ENCODE assay signal across 8 cellular contexts in the genomic region with DNA sequence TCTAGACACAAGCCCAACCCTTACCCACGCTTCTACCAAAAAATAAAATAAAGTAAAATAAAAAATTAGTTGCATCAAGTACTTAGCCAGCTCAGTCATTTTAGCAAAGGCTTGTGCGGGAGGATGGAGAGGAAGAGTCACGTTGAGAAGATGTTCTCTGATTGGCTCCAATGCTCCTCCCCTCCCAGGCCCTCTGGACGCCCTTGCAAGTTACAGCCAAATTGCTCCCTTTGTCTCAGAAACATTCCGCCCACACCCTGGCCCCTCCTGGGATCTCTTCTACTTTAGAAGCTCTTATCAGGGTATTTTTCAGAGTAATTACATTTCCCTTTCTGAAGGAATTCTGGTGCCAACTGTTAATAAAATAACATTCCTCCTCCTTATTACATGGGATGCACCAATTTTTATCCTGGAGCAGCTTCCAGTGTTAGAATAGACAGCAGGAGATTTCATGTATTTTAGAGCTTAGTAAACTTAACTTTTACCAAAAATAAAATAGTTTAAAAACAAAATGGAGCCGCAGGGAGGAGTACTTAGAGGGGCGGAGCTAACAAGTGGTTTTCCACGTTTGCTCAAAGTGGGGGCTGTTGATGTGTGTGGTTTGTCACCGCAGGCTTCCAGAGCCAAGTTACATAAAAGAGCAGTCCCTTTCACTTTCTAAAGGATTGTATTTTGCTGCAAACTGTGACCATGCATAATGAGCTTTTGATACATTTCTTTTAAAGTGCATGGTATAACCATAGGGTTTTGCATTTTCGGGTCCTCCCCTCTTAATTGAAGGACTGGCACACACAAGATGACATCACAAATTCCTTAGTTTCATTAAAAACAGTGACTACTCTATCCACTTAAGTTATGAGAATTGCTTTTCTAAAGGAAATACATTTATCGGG.
DNase-seq lines count a peak whose midpoint lies in the region; ATAC-seq and TF ChIP-seq lines count a peak whose summit lies in the region.

No MANE protein-coding gene starts in this region.

- no peak for TF ChIP-seq POLR2A in right lobe of liver (IDR thresholded peaks at IDR 0.05)

- H3K9me3 ChIP-seq in A673 (ENCODE audit: low read depth, low read length, poor library complexity, severe bottlenecking) (no peaks in the 10 kb centered on the region), right lobe of liver (no peaks in the 10 kb centered on the region)

- WGBS in right lobe of liver (ENCODE audit: insufficient coverage, low coverage, low lambda C conversion rate, missing lambda C conversion rate), result 17% methylated on average over 11 of the region's 11 CpGs

- TF ChIP-seq CTCF in A673 (conservative IDR thresholded peaks at IDR 0.05; ENCODE audit: low read depth, low read length) (no peak), right lobe of liver (IDR thresholded peaks at IDR 0.05) (no peak)

- no peaks in the 10 kb centered on the region for H3K36me3 ChIP-seq in A673 (ENCODE audit: insufficient read depth, low read length, poor library complexity, severe bottlenecking)
- no peaks in the 10 kb centered on the region for H3K36me3 ChIP-seq in right lobe of liver

- CTCF ChIA-PET in A673 (lab: Charles Lee), result no interaction called here

- POLR2A ChIA-PET in A673 (lab: Charles Lee; ENCODE audit: low non-redundant PET), result interaction anchor here (0.6 to 0.7 kb wide), 2 partner anchors 68 to 130 kb away, joined by 3 to 5 read pairs; no protein-coding TSS in a partner anchor

- intact Hi-C loops in A673 (cut with micrococcal nuclease; ENCODE audit: unreplicated experiment) (no loop called here), right lobe of liver (cut with DNase I) (no loop called here)

- DNase-seq in A673 (ENCODE audit: low spot score) (peak; percentile 94), astrocyte of the hippocampus (ENCODE audit: low read depth, low spot score) (peak; percentile 87), right lobe of liver (peak in 1 of 3 donors; percentile 66), midbrain (lab: John Stamatoyannopoulos, UW) (no peak), T1000 (lab: John Stamatoyannopoulos, UW) (no peak)
- DNase-seq in stimulated activated CD8-positive, alpha-beta memory T cell treated with anti-CD3 and anti-CD28 coated beads, Interleukin-4, amount 100 ng/mL, for 4 hours (ENCODE audit: low read depth in 2 of 2, low spot score in 1 of 2), result peak; percentile 5 to 48

- H3K27ac ChIP-seq in A673 (ENCODE audit: low read depth, low read length, poor library complexity, severe bottlenecking), result peak overlapping the region; percentile 73
- H3K27ac ChIP-seq in right lobe of liver, result peak overlapping the region; percentile 60 to 65 (median 64)

- H3K4me1 ChIP-seq in A673 (ENCODE audit: insufficient read depth, low read length, poor library complexity, severe bottlenecking) (peaks cover 19% of the 10 kb centered on the region), right lobe of liver (peaks cover 0 to 17% (median 2%) of the 10 kb centered on the region in 4 donors)

- H3K4me3 ChIP-seq in A673 (ENCODE audit: low read depth, low read length, poor library complexity, severe bottlenecking) (peak overlapping the region; percentile 31), right lobe of liver (peak overlapping the region; percentile 2 to 40 (median 38))

- H3K27me3 ChIP-seq in A673 (replicated peaks; ENCODE audit: insufficient read depth, low read depth, low read length, poor library complexity), result no peaks in the 10 kb centered on the region
- H3K27me3 ChIP-seq in right lobe of liver, result no peaks in the 10 kb centered on the region

- BruUV-seq in A673 (replicated peaks; lab: Mats Ljungman, UMichigan), result no TSS peak

- ATAC-seq in HG02610 (IDR thresholded peaks at IDR 0.05; ENCODE audit: unreplicated experiment), result peak; percentile 86
- ATAC-seq in SK-N-SH treated with all-trans-retinoic acid at 6 μM for 48 hours, result peak; percentile 58
- ATAC-seq in right lobe of liver, result peak; percentile 97 to 99 (median 97)

TF ChIP-seq in SK-N-SH treated with all-trans-retinoic acid at 6 μM for 48 hours, 23 proteins besides CTCF, POLR2A, EP300 and RAD21:
- TF ChIP-seq ZFP30 (CRISPR knock-in tag; IDR thresholded peaks at IDR 0.05) (no peak), CSDC2 (CRISPR knock-in tag; IDR thresholded peaks at IDR 0.05) (no peak), ZFP3 (CRISPR knock-in tag; IDR thresholded peaks at IDR 0.05) (no peak), SNAI2 (CRISPR knock-in tag; IDR thresholded peaks at IDR 0.05) (0 out of 2 replicates have a peak, but pooled peaks have one; percentile 15), ISL1 (CRISPR knock-in tag; IDR thresholded peaks at IDR 0.05) (peak; percentile 51), ARNTL (CRISPR knock-in tag; IDR thresholded peaks at IDR 0.05; ENCODE audit: borderline replicate concordance, low read depth) (no peak), PPARA (CRISPR knock-in tag; IDR thresholded peaks at IDR 0.05; ENCODE audit: borderline replicate concordance) (no peak), ZNF70 (CRISPR knock-in tag; IDR thresholded peaks at IDR 0.05) (0 out of 2 replicates have a peak, but pooled peaks have one; percentile 20)
- TF ChIP-seq, protein P1, sequence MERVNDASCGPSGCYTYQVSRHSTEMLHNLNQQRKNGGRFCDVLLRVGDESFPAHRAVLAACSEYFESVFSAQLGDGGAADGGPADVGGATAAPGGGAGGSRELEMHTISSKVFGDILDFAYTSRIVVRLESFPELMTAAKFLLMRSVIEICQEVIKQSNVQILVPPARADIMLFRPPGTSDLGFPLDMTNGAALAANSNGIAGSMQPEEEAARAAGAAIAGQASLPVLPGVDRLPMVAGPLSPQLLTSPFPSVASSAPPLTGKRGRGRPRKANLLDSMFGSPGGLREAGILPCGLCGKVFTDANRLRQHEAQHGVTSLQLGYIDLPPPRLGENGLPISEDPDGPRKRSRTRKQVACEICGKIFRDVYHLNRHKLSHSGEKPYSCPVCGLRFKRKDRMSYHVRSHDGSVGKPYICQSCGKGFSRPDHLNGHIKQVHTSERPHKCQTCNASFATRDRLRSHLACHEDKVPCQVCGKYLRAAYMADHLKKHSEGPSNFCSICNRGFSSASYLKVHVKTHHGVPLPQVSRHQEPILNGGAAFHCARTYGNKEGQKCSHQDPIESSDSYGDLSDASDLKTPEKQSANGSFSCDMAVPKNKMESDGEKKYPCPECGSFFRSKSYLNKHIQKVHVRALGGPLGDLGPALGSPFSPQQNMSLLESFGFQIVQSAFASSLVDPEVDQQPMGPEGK (CRISPR knock-in tag; IDR thresholded peaks at IDR 0.05; ENCODE audit: borderline replicate concordance), result no peak
- TF ChIP-seq, protein P2, sequence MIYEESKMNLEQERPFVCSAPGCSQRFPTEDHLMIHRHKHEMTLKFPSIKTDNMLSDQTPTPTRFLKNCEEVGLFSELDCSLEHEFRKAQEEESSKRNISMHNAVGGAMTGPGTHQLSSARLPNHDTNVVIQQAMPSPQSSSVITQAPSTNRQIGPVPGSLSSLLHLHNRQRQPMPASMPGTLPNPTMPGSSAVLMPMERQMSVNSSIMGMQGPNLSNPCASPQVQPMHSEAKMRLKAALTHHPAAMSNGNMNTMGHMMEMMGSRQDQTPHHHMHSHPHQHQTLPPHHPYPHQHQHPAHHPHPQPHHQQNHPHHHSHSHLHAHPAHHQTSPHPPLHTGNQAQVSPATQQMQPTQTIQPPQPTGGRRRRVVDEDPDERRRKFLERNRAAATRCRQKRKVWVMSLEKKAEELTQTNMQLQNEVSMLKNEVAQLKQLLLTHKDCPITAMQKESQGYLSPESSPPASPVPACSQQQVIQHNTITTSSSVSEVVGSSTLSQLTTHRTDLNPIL (CRISPR knock-in tag; IDR thresholded peaks at IDR 0.05; ENCODE audit: low read depth), result no peak

Comparison
In these comparisons a context has a peak if more than half of its experiments do, and no peak if none do; other contexts are left out.
1. DNase-seq: peak in A673 (single experiment), astrocyte of the hippocampus (single experiment) and stimulated activated CD8-positive, alpha-beta memory T cell treated with anti-CD3 and anti-CD28 coated beads, Interleukin-4, amount 100 ng/mL, for 4 hours (2 of 2); none in midbrain (single experiment) and T1000 (single experiment).
2. Peak in every context shown above with its lines, with median percentiles within 50 percentile points of each other: ATAC-seq.